9 cellular contexts compared by ENCODE assay signal in the genomic region with DNA sequence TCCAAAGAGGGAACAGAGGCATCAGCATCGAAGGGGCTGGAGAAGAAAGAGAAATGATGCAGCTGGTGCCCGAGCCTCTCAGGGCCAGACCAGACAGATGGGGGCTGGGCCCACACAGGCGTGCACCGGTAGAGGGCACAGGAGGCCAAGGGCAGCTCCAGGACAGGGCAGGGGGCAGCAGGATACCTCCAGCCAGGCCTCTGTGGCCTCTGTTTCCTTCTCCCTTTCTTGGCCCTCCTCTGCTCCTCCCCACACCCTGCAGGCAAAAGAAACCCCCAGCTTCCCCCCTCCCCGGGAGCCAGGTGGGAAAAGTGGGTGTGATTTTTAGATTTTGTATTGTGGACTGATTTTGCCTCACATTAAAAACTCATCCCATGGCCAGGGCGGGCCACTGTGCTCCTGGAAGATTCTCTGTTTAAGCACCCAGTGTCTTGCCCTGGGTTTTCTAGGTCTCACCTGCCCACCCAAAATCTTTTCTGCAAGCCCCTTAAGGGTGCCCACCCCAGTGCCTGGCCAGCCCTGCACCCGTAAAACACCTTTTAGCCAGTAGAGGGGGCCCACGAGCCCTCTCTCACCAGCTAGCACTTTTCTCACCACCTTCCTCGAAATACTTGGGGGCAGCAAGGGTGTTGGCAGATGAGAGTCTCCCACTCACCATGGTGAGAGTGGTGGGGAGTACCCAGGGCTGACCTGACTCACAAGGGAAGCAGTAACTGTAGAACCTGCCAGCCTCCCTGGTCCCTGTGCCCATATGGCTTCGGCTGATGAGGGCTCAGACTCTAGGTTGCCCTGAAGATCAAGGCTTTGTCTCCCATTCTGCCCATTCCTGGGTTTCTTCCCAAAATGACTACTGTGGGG. TPM values are rescaled to one million over a fixed set of nuclear protein-coding genes. Genes with fewer than 3 reads are reported as not detected.
DNase-seq lines count a peak whose midpoint lies in the region; ATAC-seq and TF ChIP-seq lines count a peak whose summit lies in the region.
"Had no signal": no experiment of that assay in that cellular context is flagged by ENCODE, and none has a peak within 500 bp of the region (broad histone marks: within the 10 kb centered on the region; RNA-seq: fewer than 3 reads in every experiment).

No MANE protein-coding gene starts in this region.

- peak overlapping the region in 6 of 7 donors; percentile 18 to 77 (median 66) for H3K27ac Mint-ChIP-seq in CD14-positive monocyte
- peak overlapping the region; percentile 47 for H3K27ac Mint-ChIP-seq in activated naive CD4-positive, alpha-beta T cell treated with anti-CD3 and anti-CD28 coated beads for 36 hours

- H3K36me3 Mint-ChIP-seq in CD14-positive monocyte, result peaks cover 48 to 59% of the 10 kb centered on the region in 2 donors
- peaks cover 7% of the 10 kb centered on the region for H3K36me3 Mint-ChIP-seq in activated naive CD4-positive, alpha-beta T cell treated with anti-CD3 and anti-CD28 coated beads for 36 hours (ENCODE audit: low read depth)
- H3K36me3 Mint-ChIP-seq: IgD-negative memory B cell had no signal

- peak overlapping the region; percentile 73 for H3K27ac ChIP-seq in SJSA1
- peak overlapping the region; percentile 53 to 96 (median 93) for H3K27ac ChIP-seq in heart right ventricle

- H3K27me3 Mint-ChIP-seq in CD14-positive monocyte (ENCODE audit: low read depth in 3 of 3), result no peaks in the 10 kb centered on the region
- H3K27me3 Mint-ChIP-seq in activated naive CD4-positive, alpha-beta T cell treated with anti-CD3 and anti-CD28 coated beads for 36 hours (ENCODE audit: low read depth), result no peaks in the 10 kb centered on the region
- H3K27me3 Mint-ChIP-seq: IgD-negative memory B cell had no signal

- H3K4me3 Mint-ChIP-seq in CD14-positive monocyte, result no peak overlapping the region
- no peak overlapping the region for H3K4me3 Mint-ChIP-seq in activated naive CD4-positive, alpha-beta T cell treated with anti-CD3 and anti-CD28 coated beads for 36 hours

- H3K9me3 ChIP-seq in SJSA1 (replicated peaks), result no peaks in the 10 kb centered on the region
- no peaks in the 10 kb centered on the region for H3K9me3 ChIP-seq in heart right ventricle

- peaks cover 36% of the 10 kb centered on the region for H3K4me1 Mint-ChIP-seq in CD14-positive monocyte
- peaks cover 31% of the 10 kb centered on the region for H3K4me1 Mint-ChIP-seq in activated naive CD4-positive, alpha-beta T cell treated with anti-CD3 and anti-CD28 coated beads for 36 hours (ENCODE audit: low read depth)

- DNase-seq in CD14-positive monocyte (ENCODE audit: low spot score), result no peak
- peak; percentile 76 for DNase-seq in HK-2 (ENCODE audit: unreplicated experiment)
- DNase-seq in SJSA1 (ENCODE audit: low read depth in 1 of 2, low spot score in 2 of 2), result peak; percentile 78
- DNase-seq in activated naive CD4-positive, alpha-beta T cell treated with anti-CD3 and anti-CD28 coated beads for 36 hours, result peak; percentile 73
- peak; percentile 53 to 64 for DNase-seq in heart right ventricle
- DNase-seq in retinal pigment epithelial cell (ENCODE audit: low read depth), result no peak
- DNase-seq in RKO (ENCODE audit: low spot score), result no peak

- peaks cover 51% of the 10 kb centered on the region for H3K4me1 ChIP-seq in SJSA1 (replicated peaks)
- H3K4me1 ChIP-seq in heart right ventricle, result peaks cover 4 to 62% (median 39%) of the 10 kb centered on the region in 9 donors

- no peaks in the 10 kb centered on the region for H3K27me3 ChIP-seq in SJSA1 (replicated peaks)
- no peaks in the 10 kb centered on the region for H3K27me3 ChIP-seq in heart right ventricle

- H3K4me3 ChIP-seq in SJSA1 (no peak overlapping the region), heart right ventricle (no peak overlapping the region), retinal pigment epithelial cell (ENCODE audit: low read length) (no peak overlapping the region)

- TF ChIP-seq CTCF in CD14-positive monocyte (IDR thresholded peaks at IDR 0.05) (peak; percentile 95), heart right ventricle (IDR thresholded peaks at IDR 0.05) (peak; percentile 82 to 90 (median 86)), retinal pigment epithelial cell (conservative IDR thresholded peaks at IDR 0.05; ENCODE audit: low read depth, low read length) (peak; percentile 90)

- WGBS in heart right ventricle, 2 donors, result 31 to 40% methylated on average over 10 of the region's 10 CpGs

- CTCF ChIA-PET in activated naive CD4-positive, alpha-beta T cell treated with anti-CD3 and anti-CD28 coated beads for 36 hours (lab: Charles Lee), result interaction anchor here (0.6 to 14.0 kb wide), 15 partner anchors 9 to 155 kb away, joined by 3 to 330 read pairs (median 4); partner anchors contain the start of gene ID1

- H3K36me3 ChIP-seq in SJSA1 (peaks cover 32% of the 10 kb centered on the region), heart right ventricle (peaks cover 0 to 61% (median 6%) of the 10 kb centered on the region in 9 donors)

- H3K9me3 Mint-ChIP-seq in CD14-positive monocyte, result no peaks in the 10 kb centered on the region
- no peaks in the 10 kb centered on the region for H3K9me3 Mint-ChIP-seq in activated naive CD4-positive, alpha-beta T cell treated with anti-CD3 and anti-CD28 coated beads for 36 hours
- H3K9me3 Mint-ChIP-seq: IgD-negative memory B cell had no signal

- peak in 4 of 8 donors; percentile 12 to 37 (median 24) for ATAC-seq in heart right ventricle
- no peak for ATAC-seq in HG02840 (IDR thresholded peaks at IDR 0.05; ENCODE audit: low FRiP score, unreplicated experiment)

- intact Hi-C loops in CD14-positive monocyte (cut with micrococcal nuclease) (no loop called here), heart right ventricle (cut with DNase I) (loop anchor here in 8 of 10 donors (2.0 to 10.0 kb wide), 6 partner anchors 39 to 155 kb away; partner anchors contain the start of gene BCL2L1 (in 5 of the 8))
- intact Hi-C loops in activated naive CD4-positive, alpha-beta T cell treated with anti-CD3 and anti-CD28 coated beads for 36 hours (cut with micrococcal nuclease), result loop anchor here (1.0 to 5.0 kb wide), 3 partner anchors 19 to 108 kb away; no protein-coding TSS in a partner anchor

RNA-seq across cellular contexts. Expression of gene ID1, which starts 35.7 kb away (rescaled TPM):
- 10 to 100 TPM in 1 of 2 donors, 1 to 10 TPM in 1; 3.9 to 12.5 TPM for polyA plus RNA-seq in CD14-positive monocyte
- total RNA-seq in SJSA1 (2014; rRNA removed; shearing (Covaris generic)), result 700 and 729 TPM in 2 replicates
- total RNA-seq in activated naive CD4-positive, alpha-beta T cell treated with anti-CD3 and anti-CD28 coated beads for 36 hours, result 1 to 10 TPM; 1.8 to 2.4 TPM
- total RNA-seq in heart right ventricle, result 100 to 1,000 TPM in 7 of 10 donors, 10 to 100 TPM in 3; 42.8 to 204 (median 109) TPM
- polyA plus RNA-seq in heart right ventricle, result 100 to 1,000 TPM; 230 to 551 TPM

RNA-seq across cellular contexts. Expression of gene HM13, which starts 55.1 kb away (rescaled TPM):
- polyA plus RNA-seq in CD14-positive monocyte, result 100 to 1,000 TPM; 320 to 329 TPM
- 28.2 and 68.1 TPM in 2 replicates for total RNA-seq in SJSA1 (2014; rRNA removed; shearing (Covaris generic))
- total RNA-seq in activated naive CD4-positive, alpha-beta T cell treated with anti-CD3 and anti-CD28 coated beads for 36 hours, result 10 to 100 TPM; 67.3 to 69.4 TPM
- total RNA-seq in heart right ventricle, result 10 to 100 TPM; 27.5 to 71.6 (median 33.5) TPM
- 100 to 1,000 TPM in 1 of 2 donors, 10 to 100 TPM in 1; 65.1 to 102 TPM for polyA plus RNA-seq in heart right ventricle

Comparison
In these comparisons a context has a peak if more than half of its experiments do, and no peak if none do; other contexts are left out.
1. DNase-seq: peak in HK-2 (single experiment), SJSA1 (2 of 2), activated naive CD4-positive, alpha-beta T cell treated with anti-CD3 and anti-CD28 coated beads for 36 hours (single experiment) and heart right ventricle (2 of 2); none in CD14-positive monocyte (single experiment), retinal pigment epithelial cell (single experiment) and RKO (single experiment).
2. RNA of gene ID1, which starts 35.7 kb away (total RNA-seq): 700 to 729 TPM in SJSA1 and 42.8 to 204 TPM in heart right ventricle; 1.8 to 2.4 TPM in activated naive CD4-positive, alpha-beta T cell treated with anti-CD3 and anti-CD28 coated beads for 36 hours; every median in the first group is over 10 times any median in the second.
3. intact Hi-C loops: an anchor here in activated naive CD4-positive, alpha-beta T cell treated with anti-CD3 and anti-CD28 coated beads for 36 hours (1.0 to 5.0 kb wide) and heart right ventricle (2.0 to 10.0 kb wide); none called in CD14-positive monocyte.
4. Peak in every context shown above with its lines, with median percentiles within 50 percentile points of each other: CTCF ChIP-seq.